ENCODE assay signal across 10 cellular contexts in genomic region chr17:30113213-30113612, GRCh38. TPM values are rescaled to one million over a fixed set of nuclear protein-coding genes. Genes with fewer than 3 reads are reported as not detected.
DNase-seq lines count a peak whose midpoint lies in the region; ATAC-seq and TF ChIP-seq lines count a peak whose summit lies in the region.
"Had no signal": no experiment of that assay in that cellular context is flagged by ENCODE, and none has a peak within 500 bp of the region (broad histone marks: within the 10 kb centered on the region; RNA-seq: fewer than 3 reads in every experiment).

No MANE protein-coding gene starts in this region.

- H3K4me1 Mint-ChIP-seq in effector memory CD8-positive, alpha-beta T cell (ENCODE audit: low read depth in 2 of 2), result peaks cover 11 to 13% of the 10 kb centered on the region in 2 donors

- no peaks in the 10 kb centered on the region for H3K9me3 ChIP-seq in transverse colon
- H3K9me3 ChIP-seq: BLaER1 treated with 17β-estradiol and CSF1 and Interleukin-3, amounts not matched to agents 10 nM and 100 nM; ovary had no signal

- H3K27me3 Mint-ChIP-seq in effector memory CD8-positive, alpha-beta T cell, result peaks cover 5 to 8% of the 10 kb centered on the region in 2 donors

- H3K27me3 ChIP-seq in transverse colon, result no peaks in the 10 kb centered on the region
- H3K27me3 ChIP-seq: BLaER1 treated with 17β-estradiol and CSF1 and Interleukin-3, amounts not matched to agents 10 nM and 100 nM; ovary had no signal

- H3K36me3 Mint-ChIP-seq in activated naive CD4-positive, alpha-beta T cell treated with anti-CD3 and anti-CD28 coated beads, Interleukin-2, amount 50 U/mL, for 72 hours, result peaks cover 12 to 20% of the 10 kb centered on the region in 2 donors
- peaks cover 12% of the 10 kb centered on the region for H3K36me3 Mint-ChIP-seq in effector memory CD8-positive, alpha-beta T cell (ENCODE audit: insufficient read depth)

- peak; percentile 38 to 44 for ATAC-seq in activated naive CD4-positive, alpha-beta T cell treated with anti-CD3 and anti-CD28 coated beads, Interleukin-2, amount 50 U/mL, for 72 hours
- peak; percentile 21 for ATAC-seq in effector memory CD8-positive, alpha-beta T cell (replicated peaks)

- no peak for TF ChIP-seq EP300 in transverse colon (IDR thresholded peaks at IDR 0.05; ENCODE audit: low read depth)

- H3K27ac Mint-ChIP-seq in activated naive CD4-positive, alpha-beta T cell treated with anti-CD3 and anti-CD28 coated beads, Interleukin-2, amount 50 U/mL, for 72 hours, result peak overlapping the region in 1 of 2 donors; percentile 81
- no peak overlapping the region for H3K27ac Mint-ChIP-seq in effector memory CD8-positive, alpha-beta T cell

- H3K4me3 Mint-ChIP-seq in effector memory CD8-positive, alpha-beta T cell, result no peak overlapping the region

- peak overlapping the region; percentile 29 to 64 (median 50) for H3K27ac ChIP-seq in transverse colon
- H3K27ac ChIP-seq: BLaER1 treated with 17β-estradiol and CSF1 and Interleukin-3, amounts not matched to agents 10 nM and 100 nM; ovary had no signal

- in situ Hi-C loops in transverse colon (cut with MboI; ENCODE audit: low pct_ligation_motif_present in 1 of 4, low pct_unique_long_range_greater_than_20kb in 1 of 4, low sequenced_read_pairs in 3 of 4), result loop anchor here in 2 of 4 donors (25.0 kb wide), 1 partner anchor 224 kb away; the partner anchor contains the start of gene TMIGD1 (in 2 of the 2)

- H3K36me3 ChIP-seq in transverse colon, result no peaks in the 10 kb centered on the region
- H3K36me3 ChIP-seq: ovary had no signal

- H3K4me1 ChIP-seq in transverse colon, result peaks cover 9 to 18% (median 10%) of the 10 kb centered on the region in 4 donors

- H3K4me3 ChIP-seq in transverse colon, result no peak overlapping the region
- H3K4me3 ChIP-seq: BLaER1 treated with 17β-estradiol and CSF1 and Interleukin-3, amounts not matched to agents 10 nM and 100 nM; ovary had no signal

- no peaks in the 10 kb centered on the region for H3K9me3 Mint-ChIP-seq in activated naive CD4-positive, alpha-beta T cell treated with anti-CD3 and anti-CD28 coated beads, Interleukin-2, amount 50 U/mL, for 72 hours
- no peaks in the 10 kb centered on the region for H3K9me3 Mint-ChIP-seq in effector memory CD8-positive, alpha-beta T cell

- intact Hi-C loops in transverse colon (cut with DNase I; ENCODE audit: low total_unique reads), result no loop called here

- TF ChIP-seq CTCF in transverse colon (IDR thresholded peaks at IDR 0.05), result no peak

- DNase-seq in activated naive CD4-positive, alpha-beta T cell treated with anti-CD3 and anti-CD28 coated beads, Interleukin-2, amount 50 U/mL, for 72 hours (ENCODE audit: low spot score in 2 of 2), result peak in 1 of 2 donors; percentile 20
- no peak for DNase-seq in activated naive CD4-positive, alpha-beta T cell treated with Interleukin-2 at 50 U/mL for 16 hours
- DNase-seq in NCI-H774 (lab: John Stamatoyannopoulos, UW), result peak; percentile 75
- no peak for DNase-seq in effector memory CD8-positive, alpha-beta T cell
- DNase-seq in transverse colon, result peak; percentile 79
- no peak for DNase-seq in amniotic stem cell (lab: John Stamatoyannopoulos, UW)
- no peak for DNase-seq in GM19238 (ENCODE audit: insufficient read length, low spot score)
- no peak for DNase-seq in NCI-H510A (lab: John Stamatoyannopoulos, UW)
- DNase-seq: ovary had no signal

- no peak for TF ChIP-seq POLR2A in transverse colon (IDR thresholded peaks at IDR 0.05)

RNA-seq across cellular contexts. Expression of gene NSRP1, which starts 3.4 kb away (rescaled TPM):
- 10 to 100 TPM; 22.0 to 33.6 TPM for total RNA-seq in activated naive CD4-positive, alpha-beta T cell treated with anti-CD3 and anti-CD28 coated beads, Interleukin-2, amount 50 U/mL, for 72 hours
- total RNA-seq in transverse colon, result 10 to 100 TPM; 16.2 to 60.2 (median 42.7) TPM

Comparison
In these comparisons a context has a peak if more than half of its experiments do, and no peak if none do; other contexts are left out.
1. DNase-seq: peak in NCI-H774 (single experiment) and transverse colon (single experiment); none in activated naive CD4-positive, alpha-beta T cell treated with Interleukin-2 at 50 U/mL for 16 hours (single experiment), effector memory CD8-positive, alpha-beta T cell (0 of 3), amniotic stem cell (single experiment), GM19238 (single experiment) and NCI-H510A (single experiment).